ENCODE assay signal across 13 cellular contexts in genomic region chr14:69666112-69666511, GRCh38. TPM values are rescaled to one million over a fixed set of nuclear protein-coding genes. Genes with fewer than 3 reads are reported as not detected.
DNase-seq lines count a peak whose midpoint lies in the region; ATAC-seq and TF ChIP-seq lines count a peak whose summit lies in the region.
"Had no signal": no experiment of that assay in that cellular context is flagged by ENCODE, and none has a peak within 500 bp of the region (broad histone marks: within the 10 kb centered on the region; RNA-seq: fewer than 3 reads in every experiment).

No MANE protein-coding gene starts in this region.

- in situ Hi-C loops in IMR-90 (cut with MboI; ENCODE audit: low sequenced_read_pairs), result no loop called here

- peak overlapping the region; percentile 43; the same call in 1 of the 2 replicates for H3K4me2 ChIP-seq in IMR-90 (ENCODE audit: low read depth, low read length)

- H3K27ac ChIP-seq in IMR-90 (ENCODE audit: insufficient read depth, low read length), result peak overlapping the region; percentile 38; the same call in 1 of the 2 replicates
- H3K27ac ChIP-seq in left ventricle myocardium inferior (replicated peaks), result peak overlapping the region; percentile 73
- H3K27ac ChIP-seq in skin epidermis, result peak overlapping the region in 14 of 21 experiments; percentile 0 to 78 (median 52)
- H3K27ac ChIP-seq: foreskin keratinocyte had no signal

- no peak overlapping the region for H2AK9ac ChIP-seq in IMR-90 (replicated peaks; ENCODE audit: low read depth, low read length, poor library complexity)

- WGBS in IMR-90 (ENCODE audit: extremely low coverage in 2 of 2, insufficient read length in 1 of 2), 2 experiments, result no CpG with 5 or more reads among the region's 3 CpGs

- H3K56ac ChIP-seq in IMR-90 (ENCODE audit: extremely low read depth, insufficient read depth, low read length), result peak overlapping the region; percentile 48; the same call in 1 of the 2 replicates

- H2BK15ac ChIP-seq in IMR-90 (ENCODE audit: low read depth, low read length), result peak overlapping the region; percentile 42; the same call in 2 of the 3 replicates

- H3K23ac ChIP-seq in IMR-90 (ENCODE audit: low read depth, low read length), result peak overlapping the region; percentile 86

- no peak overlapping the region for H2AFZ ChIP-seq in IMR-90 (replicated peaks; ENCODE audit: low read length, poor library complexity)

- H3K79me1 ChIP-seq in IMR-90 (ENCODE audit: low read depth in 1 of 2, low read length in 2 of 2), result peaks cover 46 to 87% of the 10 kb centered on the region in 2 experiments

- DNase-seq in IMR-90 (no peak), adipocyte (ENCODE audit: low read depth) (peak; percentile 51), left ventricle myocardium inferior (no peak), GM19238 (ENCODE audit: insufficient read length, low spot score) (no peak), globus pallidus (ENCODE audit: low spot score) (no peak)
- no peak for DNase-seq in stimulated activated naive CD4-positive, alpha-beta T cell (lab: John Stamatoyannopoulos, UW)
- DNase-seq: foreskin keratinocyte; left cardiac atrium; NCI-H187; NK-92 treated with Interleukin-12 subunit alpha and Interleukin-12 subunit beta, amount 100 ng/mL, for 24 hours had no signal

- peak overlapping the region in 1 of 2 experiments; percentile 84; a peak in 2 of 4 replicates for H4K8ac ChIP-seq in IMR-90 (ENCODE audit: low read depth in 2 of 2, low read length in 2 of 2)

- peak overlapping the region; percentile 39 for H2BK5ac ChIP-seq in IMR-90 (ENCODE audit: low read depth, low read length, poor library complexity, severe bottlenecking)

- H3K4ac ChIP-seq in IMR-90 (ENCODE audit: low read depth, low read length), result peak overlapping the region; percentile 83

- H3K9ac ChIP-seq in IMR-90 (ENCODE audit: low read depth, low read length) (no peak overlapping the region), adipocyte (ENCODE audit: low read length) (peak overlapping the region; percentile 63)

- peak; percentile 18; the same call in 1 of the 2 replicates for ATAC-seq in IMR-90 (ENCODE audit: low read depth)
- ATAC-seq in GM19328 (IDR thresholded peaks at IDR 0.05; ENCODE audit: unreplicated experiment), result no peak
- ATAC-seq: foreskin keratinocyte, K562 had no signal

- H3K9me1 ChIP-seq in IMR-90 (ENCODE audit: insufficient read depth, low read length), result peaks cover 45% of the 10 kb centered on the region

- H2AK5ac ChIP-seq in IMR-90 (ENCODE audit: low read depth, low read length), result peak overlapping the region; percentile 67; the same call in 1 of the 2 replicates

- peak overlapping the region; percentile 83 for H2BK20ac ChIP-seq in IMR-90 (ENCODE audit: low read depth, low read length)

- TF ChIP-seq CTCF in IMR-90 (conservative IDR thresholded peaks at IDR 0.05; ENCODE audit: low read depth, low read length), result no peak
- TF ChIP-seq CTCF in left ventricle myocardium inferior (IDR thresholded peaks at IDR 0.05; ENCODE audit: borderline replicate concordance), result no peak

- peak overlapping the region; percentile 91 for H4K91ac ChIP-seq in IMR-90 (ENCODE audit: insufficient read depth, low read depth, low read length)

- no peak overlapping the region for H3K4me3 ChIP-seq in IMR-90 (ENCODE audit: insufficient read depth, low read depth, low read length)
- H3K4me3 ChIP-seq in adipocyte (ENCODE audit: low read length), result peak overlapping the region; percentile 36
- H3K4me3 ChIP-seq in left ventricle myocardium inferior, result no peak overlapping the region
- H3K4me3 ChIP-seq in skin epidermis, result no peak overlapping the region
- H3K4me3 ChIP-seq: K562 had no signal

- POLR2A ChIA-PET in IMR-90 (lab: Charles Lee; ENCODE audit: unreplicated experiment), result no interaction called here

- peaks cover 27% of the 10 kb centered on the region for H4K20me1 ChIP-seq in IMR-90 (ENCODE audit: insufficient read depth, low read length)

- peak overlapping the region; percentile 90 for H2BK120ac ChIP-seq in IMR-90 (ENCODE audit: low read depth, low read length)

- peak overlapping the region; percentile 34 for H3K18ac ChIP-seq in IMR-90 (ENCODE audit: low read depth, low read length)

- no peak for TF ChIP-seq POLR2A in IMR-90 (IDR thresholded peaks at IDR 0.05; ENCODE audit: low read depth, low read length)

- H3K27me3 ChIP-seq in IMR-90 (ENCODE audit: control insufficient read depth, insufficient read depth, low read length) (no peaks in the 10 kb centered on the region), adipocyte (replicated peaks; ENCODE audit: control insufficient read depth, insufficient read depth, low read length) (no peaks in the 10 kb centered on the region), left ventricle myocardium inferior (ENCODE audit: low read depth) (no peaks in the 10 kb centered on the region)
- H3K27me3 ChIP-seq: foreskin keratinocyte had no signal

- peak overlapping the region; percentile 90 for H3K14ac ChIP-seq in IMR-90 (replicated peaks; ENCODE audit: low read depth, low read length)

- CTCF ChIA-PET in IMR-90 (lab: Yijun Ruan, JAX), result interaction anchor here (0.7 to 1.0 kb wide), 2 partner anchors 12 to 1872 kb away, joined by 3 read pairs; no protein-coding TSS in a partner anchor

- no peaks in the 10 kb centered on the region for H3K36me3 ChIP-seq in IMR-90 (ENCODE audit: control insufficient read depth, insufficient read depth, low read length)
- H3K36me3 ChIP-seq in adipocyte (ENCODE audit: control insufficient read depth, insufficient read depth, low read length, severe bottlenecking), result no peaks in the 10 kb centered on the region
- no peaks in the 10 kb centered on the region for H3K36me3 ChIP-seq in left ventricle myocardium inferior

- BruUV-seq in IMR-90 (replicated peaks; lab: Mats Ljungman, UMichigan), result no TSS peak

- dilution Hi-C loops in IMR-90 (cut with HindIII; ENCODE audit: low sequenced_read_pairs, unreplicated experiment), result no loop called here

- peaks cover 35% of the 10 kb centered on the region for H3K4me1 ChIP-seq in IMR-90 (ENCODE audit: control insufficient read depth, insufficient read depth, low read length)
- peaks cover 49% of the 10 kb centered on the region for H3K4me1 ChIP-seq in adipocyte (ENCODE audit: control insufficient read depth, insufficient read depth, low read length)
- H3K4me1 ChIP-seq in left ventricle myocardium inferior, result peaks cover 97% of the 10 kb centered on the region
- H3K4me1 ChIP-seq: foreskin keratinocyte had no signal

- TF ChIP-seq RAD21 in IMR-90 (IDR thresholded peaks at IDR 0.05; ENCODE audit: low read length), result no peak

- H4K5ac ChIP-seq in IMR-90 (ENCODE audit: low read depth, low read length), result peak overlapping the region; percentile 75

- intact Hi-C loops in IMR-90 (cut with micrococcal nuclease) (loop anchor here (5.0 kb wide), 1 partner anchor 46 kb away; no protein-coding TSS in a partner anchor), left ventricle myocardium inferior (cut with micrococcal nuclease) (no loop called here)

- H3K9me3 ChIP-seq in IMR-90 (ENCODE audit: control insufficient read depth, insufficient read depth, low read length), result no peaks in the 10 kb centered on the region
- no peaks in the 10 kb centered on the region for H3K9me3 ChIP-seq in adipocyte (ENCODE audit: control insufficient read depth, low read length)
- H3K9me3 ChIP-seq in left ventricle myocardium inferior (replicated peaks), result no peaks in the 10 kb centered on the region

TF ChIP-seq in IMR-90, 13 proteins besides CTCF, POLR2A, EP300 and RAD21:
- TF ChIP-seq CEBPB (IDR thresholded peaks at IDR 0.05; ENCODE audit: low read depth, low read length), result no peak
TF ChIP-seq in IMR-90: peak in this region for 0.

RNA-seq across cellular contexts. Expression of gene SUSD6, which starts 54.7 kb away (rescaled TPM):
- total RNA-seq in IMR-90 (2012; rRNA removed) (2.3 and 2.5 TPM in 2 replicates), left ventricle myocardium inferior (23.9 TPM)
- polyA plus RNA-seq in IMR-90 (2012; rRNA removed), result 10.1 and 10.4 TPM in 2 replicates
- polyA plus RNA-seq in IMR-90 (2012; cell fraction: cytosol; rRNA removed), result 5.9 and 7.7 TPM in 2 replicates
- polyA plus RNA-seq in IMR-90 (2012; cell fraction: nucleus; rRNA removed; ENCODE audit: low replicate concordance), result 21.8 and 29.0 TPM in 2 replicates
